In genomic region chr2:144553379-144553778, GRCh38 we compare ENCODE assay signal across 14 cellular contexts. TPM values are rescaled to one million over a fixed set of nuclear protein-coding genes. Genes with fewer than 3 reads are reported as not detected.
DNase-seq lines count a peak whose midpoint lies in the region; ATAC-seq, FAIRE-seq and TF ChIP-seq lines count a peak whose summit lies in the region.
"Had no signal": no experiment of that assay in that cellular context is flagged by ENCODE, and none has a peak within 500 bp of the region (broad histone marks: within the 10 kb centered on the region; RNA-seq: fewer than 3 reads in every experiment).

No MANE protein-coding gene starts in this region.

- DNase-seq in GM04503 (ENCODE audit: low read depth) (peak; percentile 61), OCI-M1 (lab: John Stamatoyannopoulos, UW) (peak; percentile 33), endothelial cell of umbilical vein (ENCODE audit: low read depth, low spot score) (peak; percentile 51), renal cortical epithelial cell (ENCODE audit: low read depth) (peak; percentile 83), NCI-H187 treated with DMSO at 0.1 percent for 48 hours (lab: John Stamatoyannopoulos, UW) (no peak), heart left ventricle (no peak), GF-D8 (lab: John Stamatoyannopoulos, UW) (no peak), 8988T (no peak)
- DNase-seq: DMS53, hypothalamus, midbrain, SIG-M5, spleen had no signal

- H3K36me3 ChIP-seq in endothelial cell of umbilical vein (ENCODE audit: control insufficient read depth in 2 of 2, extremely low read depth in 1 of 2, insufficient read depth in 2 of 2, low read length in 2 of 2) (no peaks in the 10 kb centered on the region), heart left ventricle (no peaks in the 10 kb centered on the region)
- H3K36me3 ChIP-seq: spleen had no signal

- TF ChIP-seq POLR2A in endothelial cell of umbilical vein (IDR thresholded peaks at IDR 0.05; ENCODE audit: low read depth, low read length) = no peak
- no peak for TF ChIP-seq POLR2A in heart left ventricle (IDR thresholded peaks at IDR 0.05)

- H3K4me1 ChIP-seq in endothelial cell of umbilical vein (ENCODE audit: control insufficient read depth, extremely low read depth, insufficient read depth, low read length) = peaks cover 5% of the 10 kb centered on the region
- peaks cover 0 to 4% (median 0%) of the 10 kb centered on the region in 12 donors for H3K4me1 ChIP-seq in heart left ventricle

- no peak overlapping the region for H3K4me3 ChIP-seq in endothelial cell of umbilical vein (replicated peaks in 1 of 3; ENCODE audit: insufficient read depth in 1 of 3, low read depth in 1 of 3, low read length in 3 of 3)
- H3K4me3 ChIP-seq in heart left ventricle = no peak overlapping the region
- H3K4me3 ChIP-seq: spleen had no signal

- FAIRE-seq in endothelial cell of umbilical vein (lab: Jason Lieb, UNC) = peak; percentile 75

- H3K4me2 ChIP-seq in endothelial cell of umbilical vein (ENCODE audit: insufficient read depth, low read length) = no peak overlapping the region
- H3K4me2 ChIP-seq: KMS-11 had no signal

- TF ChIP-seq CTCF in endothelial cell of umbilical vein (IDR thresholded peaks at IDR 0.05; ENCODE audit: extremely low read depth in 1 of 2, insufficient read depth in 1 of 2, low read depth in 1 of 2, low read length in 2 of 2) (no peak), heart left ventricle (IDR thresholded peaks at IDR 0.05) (no peak)

- no peak for ATAC-seq in heart left ventricle

- H3K9me3 ChIP-seq in endothelial cell of umbilical vein (replicated peaks; ENCODE audit: control insufficient read depth, insufficient read depth, low read length) (no peaks in the 10 kb centered on the region), heart left ventricle (no peaks in the 10 kb centered on the region)
- H3K9me3 ChIP-seq: spleen had no signal

- H4K20me1 ChIP-seq in endothelial cell of umbilical vein (replicated peaks; ENCODE audit: control insufficient read depth, extremely low read depth, insufficient read depth, low read length) = no peaks in the 10 kb centered on the region

- H3K9me1 ChIP-seq in endothelial cell of umbilical vein (replicated peaks; ENCODE audit: control insufficient read depth, extremely low read depth, insufficient read depth, low read length) = no peaks in the 10 kb centered on the region

- CTCF ChIA-PET in endothelial cell of umbilical vein (lab: Charles Lee) = interaction anchor here (1.4 to 1.5 kb wide), 2 partner anchors 16 to 25 kb away, joined by 3 to 4 read pairs; no protein-coding TSS in a partner anchor

- H3K9ac ChIP-seq in endothelial cell of umbilical vein (replicated peaks; ENCODE audit: extremely low read depth, insufficient read depth, low read length) = no peak overlapping the region
- H3K9ac ChIP-seq: KMS-11 had no signal

- H2AFZ ChIP-seq in endothelial cell of umbilical vein (ENCODE audit: low read depth, low read length) = no peak overlapping the region

- no peaks in the 10 kb centered on the region for H3K79me2 ChIP-seq in endothelial cell of umbilical vein (ENCODE audit: control insufficient read depth, insufficient read depth, low read length)

- POLR2A ChIA-PET in endothelial cell of umbilical vein (lab: Charles Lee) = interaction anchor here (0.6 kb wide), 1 partner anchor 15 kb away, joined by 4 read pairs; no protein-coding TSS in a partner anchor

- dilution Hi-C loops in endothelial cell of umbilical vein (cut with MboI; ENCODE audit: extremely low pct_ligation_motif_present, low sequenced_read_pairs) = no loop called here

- intact Hi-C loops in endothelial cell of umbilical vein (cut with micrococcal nuclease) (no loop called here), heart left ventricle (cut with DNase I) (no loop called here)

- no TSS peak for BruUV-seq in endothelial cell of umbilical vein (replicated peaks; lab: Mats Ljungman, UMichigan)

- 91 to 94% (median 93%) methylated on average over 3 of the region's 3 CpGs for WGBS in heart left ventricle, 4 donors

- no peaks in the 10 kb centered on the region for H3K27me3 ChIP-seq in endothelial cell of umbilical vein (ENCODE audit: control insufficient read depth in 2 of 2, insufficient read depth in 2 of 2, low read length in 2 of 2)
- H3K27me3 ChIP-seq in heart left ventricle = no peaks in the 10 kb centered on the region
- H3K27me3 ChIP-seq: spleen had no signal

- H3K27ac ChIP-seq in endothelial cell of umbilical vein (ENCODE audit: insufficient read depth, low read depth, low read length) = peak overlapping the region; percentile 3
- no peak overlapping the region for H3K27ac ChIP-seq in heart left ventricle
- H3K27ac ChIP-seq: KMS-11, spleen had no signal

TF ChIP-seq in endothelial cell of umbilical vein, 7 proteins besides CTCF, POLR2A, EP300 and RAD21:
- TF ChIP-seq EZH2 (IDR thresholded peaks at IDR 0.05; ENCODE audit: borderline replicate concordance, low read depth, low read length, severe bottlenecking) = no peak
- no peak for TF ChIP-seq FOS (IDR thresholded peaks at IDR 0.05; ENCODE audit: borderline replicate concordance, insufficient read depth, low read length)
- no peak for TF ChIP-seq JUN (IDR thresholded peaks at IDR 0.05; ENCODE audit: borderline replicate concordance, insufficient read depth, insufficient read length, low read depth)

RNA-seq across cellular contexts. Expression of gene ZEB2, which starts 33.5 kb away (rescaled TPM):
- 44.5 and 49.6 TPM in 2 replicates for total RNA-seq in endothelial cell of umbilical vein
- polyA plus RNA-seq in endothelial cell of umbilical vein = 14.3 and 17.9 TPM in 2 replicates
- polyA plus RNA-seq in endothelial cell of umbilical vein (2011; cell fraction: cytosol; rRNA removed) = 18.9 and 19.3 TPM in 2 replicates
- polyA plus RNA-seq in endothelial cell of umbilical vein (2011; cell fraction: nucleus; rRNA removed) = 55.3 and 66.1 TPM in 2 replicates
- polyA plus RNA-seq in endothelial cell of umbilical vein (2012) = 23.0 and 23.7 TPM in 2 replicates
- polyA minus RNA-seq in endothelial cell of umbilical vein = 88.6 and 114 TPM in 2 replicates
- 3.0 TPM for polyA minus RNA-seq in endothelial cell of umbilical vein (2011; cell fraction: cytosol; rRNA and poly(A)+ RNA removed)
- polyA minus RNA-seq in endothelial cell of umbilical vein (2011; cell fraction: nucleus; rRNA and poly(A)+ RNA removed) = 218 and 259 TPM in 2 replicates
- 9.7 and 23.8 TPM in 2 replicates for total RNA-seq in renal cortical epithelial cell
- total RNA-seq in heart left ventricle = 100 to 1,000 TPM in 2 of 9 donors, 10 to 100 TPM in 7; 68.5 to 168 (median 86.3) TPM
- 10 to 100 TPM; 23.1 to 34.9 TPM for polyA plus RNA-seq in heart left ventricle

Comparison
In these comparisons a context has a peak if more than half of its experiments do, and no peak if none do; other contexts are left out.
1. DNase-seq: peak in GM04503 (single experiment), OCI-M1 (single experiment), endothelial cell of umbilical vein (single experiment) and renal cortical epithelial cell (single experiment); none in NCI-H187 treated with DMSO at 0.1 percent for 48 hours (single experiment), heart left ventricle (0 of 5), GF-D8 (single experiment) and 8988T (single experiment).